Comparison of ENCODE assay signal across 9 cellular contexts in the genomic region with DNA sequence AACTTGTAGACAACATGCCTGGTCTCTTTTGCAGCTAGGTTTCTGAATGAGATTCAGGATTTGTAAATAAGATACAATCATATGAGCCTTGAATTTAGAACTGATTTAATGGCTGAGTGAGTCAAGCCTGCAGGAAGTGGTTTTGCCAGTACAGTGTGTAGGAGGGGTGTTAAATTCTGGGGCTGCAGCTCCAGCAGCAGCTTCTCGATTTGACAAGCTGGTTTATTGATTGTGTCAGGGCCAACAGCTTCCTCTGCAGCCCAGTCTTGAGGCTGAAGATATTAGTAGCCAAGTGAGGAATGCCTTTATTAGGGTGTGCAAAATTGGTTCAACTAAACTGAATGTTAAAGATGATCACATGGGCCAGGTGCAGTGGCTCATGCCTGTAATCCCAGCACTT. TPM values are rescaled to one million over a fixed set of nuclear protein-coding genes. Genes with fewer than 3 reads are reported as not detected.
DNase-seq lines count a peak whose midpoint lies in the region; ATAC-seq, FAIRE-seq and TF ChIP-seq lines count a peak whose summit lies in the region.
"Had no signal": no experiment of that assay in that cellular context is flagged by ENCODE, and none has a peak within 500 bp of the region (broad histone marks: within the 10 kb centered on the region; RNA-seq: fewer than 3 reads in every experiment).

No MANE protein-coding gene starts in this region.

- no peaks in the 10 kb centered on the region for H3K36me3 ChIP-seq in left lung

- H3K36me3 Mint-ChIP-seq in activated T-helper 2 cell treated with anti-CD3 and anti-CD28 coated beads, Interferon-gamma antibody, Interleukin-2, Interleukin-4, amounts not matched to agents 10 μg/mL and 5 μg/mL and 100 μg/mL, durations not matched to agents 14 hours and 24 hours and 36 hours (ENCODE audit: low read depth) = no peaks in the 10 kb centered on the region

- H3K4me1 ChIP-seq in left lung = peaks cover 0 to 6% of the 10 kb centered on the region in 2 donors

- ATAC-seq in left lung (peak; percentile 68), GM21737 (IDR thresholded peaks at IDR 0.05; ENCODE audit: unreplicated experiment) (no peak)

- no peak overlapping the region for H3K4me3 Mint-ChIP-seq in activated T-helper 2 cell treated with anti-CD3 and anti-CD28 coated beads, Interferon-gamma antibody, Interleukin-2, Interleukin-4, amounts not matched to agents 10 μg/mL and 5 μg/mL and 100 μg/mL, durations not matched to agents 14 hours and 24 hours and 36 hours (ENCODE audit: low read depth)

- intact Hi-C loops in activated T-helper 2 cell treated with anti-CD3 and anti-CD28 coated beads, Interferon-gamma antibody, Interleukin-2, Interleukin-4, amounts not matched to agents 10 μg/mL and 5 μg/mL and 100 μg/mL, durations not matched to agents 14 hours and 24 hours and 36 hours (cut with micrococcal nuclease) = no loop called here
- intact Hi-C loops in left lung (cut with DNase I) = no loop called here

- peaks cover 24% of the 10 kb centered on the region for H3K4me1 Mint-ChIP-seq in activated T-helper 2 cell treated with anti-CD3 and anti-CD28 coated beads, Interferon-gamma antibody, Interleukin-2, Interleukin-4, amounts not matched to agents 10 μg/mL and 5 μg/mL and 100 μg/mL, durations not matched to agents 14 hours and 24 hours and 36 hours (ENCODE audit: low read depth)

- peak; percentile 36 for DNase-seq in activated gamma-delta T cell treated with Interleukin-2 at 50 U/mL for 16 hours
- no peak for DNase-seq in activated gamma-delta T cell (lab: John Stamatoyannopoulos, UW)
- DNase-seq in activated T-helper 2 cell treated with anti-CD3 and anti-CD28 coated beads, Interferon-gamma antibody, Interleukin-2, Interleukin-4, amounts not matched to agents 10 μg/mL and 5 μg/mL and 100 μg/mL, durations not matched to agents 14 hours and 24 hours and 36 hours (ENCODE audit: low spot score) = peak; percentile 16
- no peak for DNase-seq in left lung
- DNase-seq in urothelium cell line (ENCODE audit: low spot score) = peak; percentile 78
- no peak for DNase-seq in NCI-H446 (lab: John Stamatoyannopoulos, UW)
- DNase-seq in NCI-H510A (lab: John Stamatoyannopoulos, UW) = no peak

- peaks cover 0 to 7% of the 10 kb centered on the region in 2 donors for H3K27me3 ChIP-seq in left lung

- peaks cover 2% of the 10 kb centered on the region for H3K9me3 Mint-ChIP-seq in activated T-helper 2 cell treated with anti-CD3 and anti-CD28 coated beads, Interferon-gamma antibody, Interleukin-2, Interleukin-4, amounts not matched to agents 10 μg/mL and 5 μg/mL and 100 μg/mL, durations not matched to agents 14 hours and 24 hours and 36 hours

- FAIRE-seq in urothelium cell line (lab: Jason Lieb, UNC) = no peak

- no peak overlapping the region for H3K27ac Mint-ChIP-seq in activated T-helper 2 cell treated with anti-CD3 and anti-CD28 coated beads, Interferon-gamma antibody, Interleukin-2, Interleukin-4, amounts not matched to agents 10 μg/mL and 5 μg/mL and 100 μg/mL, durations not matched to agents 14 hours and 24 hours and 36 hours

- H3K4me3 ChIP-seq in left lung = no peak overlapping the region

- peaks cover 22% of the 10 kb centered on the region for H3K27me3 Mint-ChIP-seq in activated T-helper 2 cell treated with anti-CD3 and anti-CD28 coated beads, Interferon-gamma antibody, Interleukin-2, Interleukin-4, amounts not matched to agents 10 μg/mL and 5 μg/mL and 100 μg/mL, durations not matched to agents 14 hours and 24 hours and 36 hours (ENCODE audit: low read depth)

- no peak for TF ChIP-seq CTCF in left lung (IDR thresholded peaks at IDR 0.05)

- H3K27ac ChIP-seq in left lung = no peak overlapping the region

- no peaks in the 10 kb centered on the region for H3K9me3 ChIP-seq in left lung

RNA-seq across cellular contexts. Expression of gene PLA2G5, which starts 11.5 kb away (rescaled TPM):
- total RNA-seq in activated T-helper 2 cell treated with anti-CD3 and anti-CD28 coated beads, Interferon-gamma antibody, Interleukin-2, Interleukin-4, amounts not matched to agents 10 μg/mL and 5 μg/mL and 100 μg/mL, durations not matched to agents 14 hours and 24 hours and 36 hours = not detected in 2 replicates
- 1 to 10 TPM; 4.9 to 5.5 TPM for total RNA-seq in left lung
- total RNA-seq: NCI-H460 had no signal

Comparison
In these comparisons a context has a peak if more than half of its experiments do, and no peak if none do; other contexts are left out.
1. DNase-seq: peak in activated gamma-delta T cell treated with Interleukin-2 at 50 U/mL for 16 hours (single experiment), activated T-helper 2 cell treated with anti-CD3 and anti-CD28 coated beads, Interferon-gamma antibody, Interleukin-2, Interleukin-4, amounts not matched to agents 10 μg/mL and 5 μg/mL and 100 μg/mL, durations not matched to agents 14 hours and 24 hours and 36 hours (single experiment) and urothelium cell line (single experiment); none in activated gamma-delta T cell (single experiment), left lung (0 of 2), NCI-H446 (0 of 2) and NCI-H510A (single experiment).